Comparison of ENCODE assay signal across 8 cellular contexts in genomic region chr2:218400167-218400929, GRCh38. TPM values are rescaled to one million over a fixed set of nuclear protein-coding genes. Genes with fewer than 3 reads are reported as not detected.
DNase-seq lines count a peak whose midpoint lies in the region; ATAC-seq and TF ChIP-seq lines count a peak whose summit lies in the region.

No MANE protein-coding gene starts in this region.

- TF ChIP-seq CTCF in DND-41 (IDR thresholded peaks at IDR 0.05; ENCODE audit: borderline replicate concordance, extremely low read depth, low read length, poor library complexity, severe bottlenecking), result no peak
- TF ChIP-seq CTCF in glutamatergic neuron (IDR thresholded peaks at IDR 0.05; ENCODE audit: partially characterized antibody, unreplicated experiment), result no peak
- TF ChIP-seq CTCF in parathyroid adenoma (IDR thresholded peaks at IDR 0.05), result no peak

- H3K4me1 Mint-ChIP-seq in glutamatergic neuron (ENCODE audit: low read depth, unreplicated experiment), result peaks cover 16% of the 10 kb centered on the region

- peak overlapping the region; percentile 85 for H3K27ac ChIP-seq in DND-41 (ENCODE audit: low read length)
- peak overlapping the region; percentile 95 for H3K27ac ChIP-seq in parathyroid adenoma

- H3K4me2 ChIP-seq in DND-41 (ENCODE audit: insufficient read depth, low read length) (peak overlapping the region; percentile 81), parathyroid adenoma (ENCODE audit: low read length) (peak overlapping the region; percentile 77)

- H3K4me3 ChIP-seq in DND-41 (ENCODE audit: low read depth in 1 of 2, low read length in 2 of 2), result peak overlapping the region; percentile 75 to 79; a peak in 3 of 4 replicates
- H3K4me3 ChIP-seq in parathyroid adenoma (ENCODE audit: low read depth, low read length), result peak overlapping the region; percentile 84

- peak; percentile 5; the same call in 2 of the 3 replicates for ATAC-seq in DND-41 (ENCODE audit: insufficient read depth, low read depth)
- ATAC-seq in GM21381 (IDR thresholded peaks at IDR 0.05; ENCODE audit: unreplicated experiment), result no peak
- ATAC-seq in GM19463 (IDR thresholded peaks at IDR 0.05; ENCODE audit: unreplicated experiment), result no peak
- ATAC-seq in HG03135 (IDR thresholded peaks at IDR 0.05; ENCODE audit: unreplicated experiment), result no peak

- H3K4me1 ChIP-seq in DND-41 (ENCODE audit: insufficient read depth, low read length) (peaks cover 71% of the 10 kb centered on the region), parathyroid adenoma (peaks cover 10% of the 10 kb centered on the region)

- H2AFZ ChIP-seq in DND-41 (ENCODE audit: low read depth, low read length), result peak overlapping the region; percentile 66
- peak overlapping the region; percentile 72 for H2AFZ ChIP-seq in parathyroid adenoma

- H3K27me3 ChIP-seq in DND-41 (ENCODE audit: insufficient read depth, low read length, poor library complexity) (no peaks in the 10 kb centered on the region), parathyroid adenoma (ENCODE audit: control insufficient read depth, insufficient read depth, low read length) (no peaks in the 10 kb centered on the region)

- H3K9ac ChIP-seq in DND-41 (ENCODE audit: low read depth, low read length), result peak overlapping the region; percentile 90
- peak overlapping the region; percentile 88 for H3K9ac ChIP-seq in parathyroid adenoma

- DNase-seq in DND-41, result peak; percentile 67
- peak; percentile 23 for DNase-seq in LHCN-M2 (ENCODE audit: low read depth)
- peak; percentile 43 for DNase-seq in activated naive CD4-positive, alpha-beta T cell treated with Interleukin-2 at 50 U/mL for 16 hours
- peak; percentile 49 for DNase-seq in glutamatergic neuron

- peaks cover 18% of the 10 kb centered on the region for H3K27me3 Mint-ChIP-seq in glutamatergic neuron (ENCODE audit: unreplicated experiment)

- H3K79me2 ChIP-seq in DND-41 (ENCODE audit: insufficient read depth, low read length) (peaks cover 56% of the 10 kb centered on the region), parathyroid adenoma (peaks cover 5% of the 10 kb centered on the region)

- no peak overlapping the region for H3K27ac Mint-ChIP-seq in glutamatergic neuron (ENCODE audit: unreplicated experiment)

- H4K20me1 ChIP-seq in DND-41 (ENCODE audit: insufficient read depth, low read length), result peaks cover 22% of the 10 kb centered on the region

- H3K36me3 ChIP-seq in DND-41 (ENCODE audit: insufficient read depth, low read length), result peaks cover 40% of the 10 kb centered on the region
- no peaks in the 10 kb centered on the region for H3K36me3 ChIP-seq in parathyroid adenoma (ENCODE audit: control insufficient read depth, insufficient read depth, low read length)

- no peaks in the 10 kb centered on the region for H3K36me3 Mint-ChIP-seq in glutamatergic neuron (ENCODE audit: unreplicated experiment)

- H3K9me3 ChIP-seq in DND-41 (ENCODE audit: insufficient read depth, low read length, severe bottlenecking) (no peaks in the 10 kb centered on the region), parathyroid adenoma (ENCODE audit: control insufficient read depth, low read length) (no peaks in the 10 kb centered on the region)

- peak overlapping the region; percentile 90 for H3K4me3 Mint-ChIP-seq in glutamatergic neuron (ENCODE audit: unreplicated experiment)

- H3K9me3 Mint-ChIP-seq in glutamatergic neuron (ENCODE audit: unreplicated experiment), result peaks cover 15% of the 10 kb centered on the region

RNA-seq across cellular contexts. Expression of gene CTDSP1, which starts 0.7 kb away (rescaled TPM):
- total RNA-seq in LHCN-M2 (2014; rRNA removed) (69.7 and 74.1 TPM in 2 replicates), glutamatergic neuron (ENCODE audit: unreplicated experiment) (9.7 TPM)
- polyA plus RNA-seq in LHCN-M2 (2012), result 69.7 TPM

RNA-seq across cellular contexts. Expression of gene SLC11A1, which starts 18.3 kb away (rescaled TPM):
- total RNA-seq in LHCN-M2 (2014; rRNA removed) (0.11 and 0.13 TPM in 2 replicates), glutamatergic neuron (ENCODE audit: unreplicated experiment) (not detected)
- 0.17 TPM for polyA plus RNA-seq in LHCN-M2 (2012)

RNA-seq across cellular contexts. Expression of gene VIL1, which starts 18.6 kb away (rescaled TPM):
- total RNA-seq in LHCN-M2 (2014; rRNA removed) (not detected in 2 replicates), glutamatergic neuron (ENCODE audit: unreplicated experiment) (not detected)
- 0.13 TPM for polyA plus RNA-seq in LHCN-M2 (2012)

RNA-seq across cellular contexts. Expression of gene CATIP, which starts 43.7 kb away (rescaled TPM):
- not detected in 2 replicates for total RNA-seq in LHCN-M2 (2014; rRNA removed)
- polyA plus RNA-seq in LHCN-M2 (2012), result not detected
- not detected for total RNA-seq in glutamatergic neuron (ENCODE audit: unreplicated experiment)
